Comparison of ENCODE assay signal across 17 cellular contexts in the genomic region with DNA sequence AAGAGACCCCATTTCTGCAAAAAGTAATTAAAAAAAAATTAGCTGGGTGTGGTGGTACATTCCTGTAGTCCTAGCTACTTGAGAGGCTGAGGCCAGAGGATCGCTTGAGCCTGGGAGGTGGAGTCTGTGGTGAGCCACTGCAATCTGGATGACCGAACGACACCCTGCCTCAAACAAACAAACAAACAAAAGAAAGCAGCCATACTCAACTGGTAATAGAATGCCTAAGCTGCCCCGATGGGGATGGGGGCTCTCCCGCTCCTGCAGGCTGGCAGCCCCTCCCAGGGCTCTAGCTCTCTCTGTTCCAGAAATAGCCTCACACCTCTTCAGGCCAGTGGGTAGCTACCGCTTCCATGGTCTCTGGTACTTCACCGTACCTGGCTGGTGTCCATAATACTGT.
DNase-seq lines count a peak whose midpoint lies in the region; ATAC-seq and TF ChIP-seq lines count a peak whose summit lies in the region.
"Had no signal": no experiment of that assay in that cellular context is flagged by ENCODE, and none has a peak within 500 bp of the region (broad histone marks: within the 10 kb centered on the region; RNA-seq: fewer than 3 reads in every experiment).

No MANE protein-coding gene starts in this region.

- intact Hi-C loops in left cardiac atrium (cut with DNase I) (no loop called here), psoas muscle (cut with DNase I) (no loop called here), upper lobe of right lung (cut with DNase I) (no loop called here)
- intact Hi-C loops in activated T-helper 2 cell treated with anti-CD3 and anti-CD28 coated beads, Interferon-gamma antibody, Interleukin-2, Interleukin-4, amounts not matched to agents 10 μg/mL and 5 μg/mL and 100 μg/mL, durations not matched to agents 14 hours and 24 hours and 36 hours (cut with micrococcal nuclease): no loop called here

- H3K27ac ChIP-seq in cingulate gyrus (ENCODE audit: low read depth, low read length) (peak overlapping the region; percentile 80), psoas muscle (peak overlapping the region; percentile 93), upper lobe of right lung (peak overlapping the region; percentile 18)
- H3K27ac ChIP-seq: neutrophil, spleen had no signal

- H3K4me1 ChIP-seq in psoas muscle (peaks cover 89% of the 10 kb centered on the region), upper lobe of right lung (peaks cover 21% of the 10 kb centered on the region)

- H3K27me3 Mint-ChIP-seq in activated T-helper 2 cell treated with anti-CD3 and anti-CD28 coated beads, Interferon-gamma antibody, Interleukin-2, Interleukin-4, amounts not matched to agents 10 μg/mL and 5 μg/mL and 100 μg/mL, durations not matched to agents 14 hours and 24 hours and 36 hours (ENCODE audit: low read depth): no peaks in the 10 kb centered on the region
- H3K27me3 Mint-ChIP-seq: stimulated activated naive CD8-positive, alpha-beta T cell treated with anti-CD3 and anti-CD28 coated beads, Interleukin-15, amount 100 ng/mL, for 72 hours had no signal

- DNase-seq in left cardiac atrium: no peak
- no peak for DNase-seq in psoas muscle
- peak; percentile 29 for DNase-seq in upper lobe of right lung
- DNase-seq in activated CD4-positive, alpha-beta T cell treated with anti-CD3 and anti-CD28 coated beads for 1 hour: no peak
- no peak for DNase-seq in activated T-helper 2 cell treated with anti-CD3 and anti-CD28 coated beads, Interferon-gamma antibody, Interleukin-2, Interleukin-4, amounts not matched to agents 10 μg/mL and 5 μg/mL and 100 μg/mL, durations not matched to agents 14 hours and 24 hours and 36 hours (ENCODE audit: low spot score)
- DNase-seq: activated CD4-positive, alpha-beta T cell treated with anti-CD3 and anti-CD28 coated beads, Interleukin-2, amount 50 U/mL, for 4 hours; AML-193; dermis blood vessel endothelial cell; DMS79; Karpas-422; NCI-H1694 treated with DMSO at 0.1 percent for 48 hours; NCI-H526 treated with DMSO at 0.1 percent for 48 hours; spleen; stimulated activated naive CD8-positive, alpha-beta T cell treated with anti-CD3 and anti-CD28 coated beads, Interleukin-15, amount 100 ng/mL, for 72 hours had no signal

- H3K36me3 ChIP-seq in psoas muscle (ENCODE audit: insufficient read depth in 1 of 2, low read depth in 1 of 2): peaks cover 0 to 1% of the 10 kb centered on the region in 2 donors
- peaks cover 11% of the 10 kb centered on the region for H3K36me3 ChIP-seq in upper lobe of right lung
- H3K36me3 ChIP-seq: neutrophil had no signal

- TF ChIP-seq CTCF in psoas muscle (IDR thresholded peaks at IDR 0.05) (no peak), upper lobe of right lung (IDR thresholded peaks at IDR 0.05) (no peak)

- ATAC-seq in left cardiac atrium (peak; percentile 9 to 38), psoas muscle (no peak), upper lobe of right lung (no peak), GM18868 (IDR thresholded peaks at IDR 0.05; ENCODE audit: unreplicated experiment) (no peak)
- ATAC-seq: stimulated activated naive CD8-positive, alpha-beta T cell treated with anti-CD3 and anti-CD28 coated beads, Interleukin-15, amount 100 ng/mL, for 72 hours had no signal

- H3K4me3 Mint-ChIP-seq in activated T-helper 2 cell treated with anti-CD3 and anti-CD28 coated beads, Interferon-gamma antibody, Interleukin-2, Interleukin-4, amounts not matched to agents 10 μg/mL and 5 μg/mL and 100 μg/mL, durations not matched to agents 14 hours and 24 hours and 36 hours (ENCODE audit: low read depth): no peak overlapping the region
- H3K4me3 Mint-ChIP-seq: stimulated activated naive CD8-positive, alpha-beta T cell treated with anti-CD3 and anti-CD28 coated beads, Interleukin-15, amount 100 ng/mL, for 72 hours had no signal

- no peaks in the 10 kb centered on the region for H3K36me3 Mint-ChIP-seq in activated T-helper 2 cell treated with anti-CD3 and anti-CD28 coated beads, Interferon-gamma antibody, Interleukin-2, Interleukin-4, amounts not matched to agents 10 μg/mL and 5 μg/mL and 100 μg/mL, durations not matched to agents 14 hours and 24 hours and 36 hours (ENCODE audit: low read depth)

- no peaks in the 10 kb centered on the region for H3K27me3 ChIP-seq in psoas muscle (ENCODE audit: insufficient read depth in 3 of 3, low read length in 2 of 3)
- H3K27me3 ChIP-seq in upper lobe of right lung: no peaks in the 10 kb centered on the region
- H3K27me3 ChIP-seq: neutrophil, spleen had no signal

- H3K27ac Mint-ChIP-seq in activated T-helper 2 cell treated with anti-CD3 and anti-CD28 coated beads, Interferon-gamma antibody, Interleukin-2, Interleukin-4, amounts not matched to agents 10 μg/mL and 5 μg/mL and 100 μg/mL, durations not matched to agents 14 hours and 24 hours and 36 hours: no peak overlapping the region
- H3K27ac Mint-ChIP-seq: stimulated activated naive CD8-positive, alpha-beta T cell treated with anti-CD3 and anti-CD28 coated beads, Interleukin-15, amount 100 ng/mL, for 72 hours had no signal

- no peaks in the 10 kb centered on the region for H3K9me3 Mint-ChIP-seq in activated T-helper 2 cell treated with anti-CD3 and anti-CD28 coated beads, Interferon-gamma antibody, Interleukin-2, Interleukin-4, amounts not matched to agents 10 μg/mL and 5 μg/mL and 100 μg/mL, durations not matched to agents 14 hours and 24 hours and 36 hours
- H3K9me3 Mint-ChIP-seq: stimulated activated naive CD8-positive, alpha-beta T cell treated with anti-CD3 and anti-CD28 coated beads, Interleukin-15, amount 100 ng/mL, for 72 hours had no signal

- H3K4me1 Mint-ChIP-seq in activated T-helper 2 cell treated with anti-CD3 and anti-CD28 coated beads, Interferon-gamma antibody, Interleukin-2, Interleukin-4, amounts not matched to agents 10 μg/mL and 5 μg/mL and 100 μg/mL, durations not matched to agents 14 hours and 24 hours and 36 hours (ENCODE audit: low read depth): no peaks in the 10 kb centered on the region
- H3K4me1 Mint-ChIP-seq: stimulated activated naive CD8-positive, alpha-beta T cell treated with anti-CD3 and anti-CD28 coated beads, Interleukin-15, amount 100 ng/mL, for 72 hours had no signal

- no peak overlapping the region for H3K4me3 ChIP-seq in psoas muscle
- no peak overlapping the region for H3K4me3 ChIP-seq in upper lobe of right lung
- H3K4me3 ChIP-seq: spleen had no signal

- no peaks in the 10 kb centered on the region for H3K9me3 ChIP-seq in psoas muscle
- no peaks in the 10 kb centered on the region for H3K9me3 ChIP-seq in upper lobe of right lung
- H3K9me3 ChIP-seq: neutrophil, spleen had no signal

- WGBS in psoas muscle, 3 donors: 51 to 66% (median 51%) methylated on average over 7 of the region's 7 CpGs

Comparison
In these comparisons a context has a peak if more than half of its experiments do, and no peak if none do; other contexts are left out.
1. H3K27ac ChIP-seq: peak in every context shown above with its lines; median percentile 93 in psoas muscle; 80 in cingulate gyrus; 18 in upper lobe of right lung.
2. ATAC-seq: peak in left cardiac atrium (2 of 2); none in psoas muscle (0 of 4), upper lobe of right lung (single experiment) and GM18868 (single experiment).